Comparison of ENCODE assay signal across 10 cellular contexts in the genomic region with DNA sequence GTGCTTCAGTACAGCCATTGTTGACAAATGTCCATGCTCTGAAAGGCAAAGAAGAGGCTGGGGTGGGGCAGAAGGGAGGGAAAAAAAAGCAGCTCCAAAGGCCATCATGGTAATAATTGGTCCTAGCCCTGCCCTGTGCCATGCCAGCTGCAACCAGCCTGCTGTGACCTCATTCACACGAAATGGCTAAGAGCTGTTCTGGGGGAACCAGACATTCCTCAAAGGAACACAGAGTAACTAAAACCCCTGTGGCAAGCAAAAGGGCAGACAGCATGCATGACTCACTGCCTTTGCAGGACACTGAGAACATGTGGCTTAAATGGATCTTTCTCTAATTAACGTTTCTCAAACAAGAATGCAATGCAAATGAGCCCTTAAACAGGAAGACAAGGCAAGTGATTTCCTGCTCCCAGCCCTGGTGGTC. TPM values are rescaled to one million over a fixed set of nuclear protein-coding genes. Genes with fewer than 3 reads are reported as not detected.
DNase-seq lines count a peak whose midpoint lies in the region; ATAC-seq and TF ChIP-seq lines count a peak whose summit lies in the region.
"Had no signal": no experiment of that assay in that cellular context is flagged by ENCODE, and none has a peak within 500 bp of the region (broad histone marks: within the 10 kb centered on the region; RNA-seq: fewer than 3 reads in every experiment).

No MANE protein-coding gene starts in this region.

- no peaks in the 10 kb centered on the region for H3K79me1 ChIP-seq in neuronal stem cell (ENCODE audit: low read depth, low read length)

- no peak for ATAC-seq in GM18519 (IDR thresholded peaks at IDR 0.05; ENCODE audit: low FRiP score, unreplicated experiment)

- H3K4ac ChIP-seq in neuronal stem cell (ENCODE audit: low read length): no peak overlapping the region

- H3K9ac ChIP-seq in endodermal cell (ENCODE audit: extremely low read depth, low read length, poor library complexity, severe bottlenecking) (no peak overlapping the region), neuronal stem cell (ENCODE audit: low read depth, low read length, poor library complexity) (no peak overlapping the region)
- H3K9ac ChIP-seq: parathyroid adenoma had no signal

- DNase-seq in Daoy (ENCODE audit: low read depth) (peak; percentile 80), MG63 (peak; percentile 7), endodermal cell (no peak), neuronal stem cell (ENCODE audit: low spot score) (no peak), NCI-H2107 treated with DMSO at 0.1 percent for 48 hours (lab: John Stamatoyannopoulos, UW; ENCODE audit: unreplicated experiment) (no peak)
- no peak for DNase-seq in activated CD8-positive, alpha-beta memory T cell treated with anti-CD3 and anti-CD28 coated beads, Interleukin-2, amount 50 U/mL, for 4 hours
- no peak for DNase-seq in stimulated activated naive CD4-positive, alpha-beta T cell treated with Interleukin-2 at 50 U/mL for 16 hours (lab: John Stamatoyannopoulos, UW)

- peaks cover 3% of the 10 kb centered on the region for H3K27me3 Mint-ChIP-seq in endodermal cell (ENCODE audit: insufficient read depth)

- no peak overlapping the region for H3K18ac ChIP-seq in neuronal stem cell (ENCODE audit: low read length)

- H3K4me1 ChIP-seq in endodermal cell (ENCODE audit: control insufficient read depth, insufficient read depth, low read length): peaks cover 2% of the 10 kb centered on the region
- peaks cover 26 to 30% of the 10 kb centered on the region in 2 donors for H3K4me1 ChIP-seq in neuronal stem cell (ENCODE audit: control insufficient read depth in 2 of 2, insufficient read depth in 1 of 2, low read depth in 1 of 2, low read length in 2 of 2)
- H3K4me1 ChIP-seq: parathyroid adenoma had no signal

- no peak overlapping the region for H4K8ac ChIP-seq in neuronal stem cell (ENCODE audit: low read depth, low read length)

- H2BK12ac ChIP-seq in neuronal stem cell (ENCODE audit: low read length): no peak overlapping the region

- no peak overlapping the region for H3K4me3 ChIP-seq in MG63
- H3K4me3 ChIP-seq in endodermal cell (ENCODE audit: low read length): no peak overlapping the region
- no peak overlapping the region for H3K4me3 ChIP-seq in neuronal stem cell (ENCODE audit: low read length in 2 of 2)
- H3K4me3 ChIP-seq: SK-N-MC had no signal

- H3K4me1 Mint-ChIP-seq in endodermal cell: peaks cover 40% of the 10 kb centered on the region

- H3K27ac Mint-ChIP-seq in endodermal cell: peak overlapping the region; percentile 37

- no peak overlapping the region for H3K4me3 Mint-ChIP-seq in endodermal cell

- TF ChIP-seq CTCF in endodermal cell (conservative IDR thresholded peaks at IDR 0.05): no peak

- no peak overlapping the region for H2BK5ac ChIP-seq in neuronal stem cell (ENCODE audit: low read length)

- H2AFZ ChIP-seq in neuronal stem cell (ENCODE audit: low read length): peak overlapping the region; percentile 65
- H2AFZ ChIP-seq: parathyroid adenoma had no signal

- no peak overlapping the region for H2BK120ac ChIP-seq in neuronal stem cell (ENCODE audit: low read depth, low read length)

- no peak overlapping the region for H3K23ac ChIP-seq in neuronal stem cell (ENCODE audit: low read depth, low read length, poor library complexity)

- H3K27ac ChIP-seq in endodermal cell (ENCODE audit: low read depth, low read length) (peak overlapping the region; percentile 91), neuronal stem cell (replicated peaks; ENCODE audit: low read length) (peak overlapping the region; percentile 62)
- H3K27ac ChIP-seq: parathyroid adenoma, SK-N-MC had no signal

- H3K27me3 ChIP-seq in MG63: peaks cover 8% of the 10 kb centered on the region
- H3K27me3 ChIP-seq in endodermal cell (ENCODE audit: control insufficient read depth, insufficient read depth, low read length, poor library complexity, severe bottlenecking): no peaks in the 10 kb centered on the region
- no peaks in the 10 kb centered on the region for H3K27me3 ChIP-seq in neuronal stem cell (ENCODE audit: control insufficient read depth in 3 of 3, insufficient read depth in 3 of 3, low read depth in 1 of 3, low read length in 3 of 3)

- H3K9me3 ChIP-seq in MG63 (peaks cover 4% of the 10 kb centered on the region; the same call in 1 of the 2 replicates), endodermal cell (ENCODE audit: control insufficient read depth, low read length) (peaks cover 11% of the 10 kb centered on the region), neuronal stem cell (replicated peaks in 1 of 2; ENCODE audit: control insufficient read depth in 2 of 2, insufficient read depth in 1 of 2, low read depth in 1 of 2, low read length in 2 of 2) (no peaks in the 10 kb centered on the region)

- H2AK5ac ChIP-seq in neuronal stem cell (ENCODE audit: low read depth, low read length): no peak overlapping the region

- H4K91ac ChIP-seq in neuronal stem cell (ENCODE audit: low read depth, low read length, poor library complexity): no peak overlapping the region

- H3K36me3 ChIP-seq in MG63: no peaks in the 10 kb centered on the region
- no peaks in the 10 kb centered on the region for H3K36me3 ChIP-seq in endodermal cell (ENCODE audit: control insufficient read depth, insufficient read depth, low read length)
- no peaks in the 10 kb centered on the region for H3K36me3 ChIP-seq in neuronal stem cell (replicated peaks in 1 of 2; ENCODE audit: control insufficient read depth in 2 of 2, insufficient read depth in 2 of 2, low read length in 2 of 2)

- peaks cover 3% of the 10 kb centered on the region for H3K9me3 Mint-ChIP-seq in endodermal cell

- no peaks in the 10 kb centered on the region for H3K36me3 Mint-ChIP-seq in endodermal cell (ENCODE audit: low read depth)

- no peak overlapping the region for H3K14ac ChIP-seq in neuronal stem cell (ENCODE audit: low read length)

- WGBS in endodermal cell (ENCODE audit: insufficient coverage in 1 of 2, insufficient read length in 1 of 2), 2 experiments: 38 to 41% methylated on average over 2 of the region's 2 CpGs
- no CpG with 5 or more reads among the region's 2 CpGs for WGBS in neuronal stem cell (ENCODE audit: extremely low coverage in 2 of 2, insufficient read length in 2 of 2, insufficient replicate concordance in 1 of 2), 2 donors

- H3K4me2 ChIP-seq in neuronal stem cell (ENCODE audit: insufficient read depth, low read length, poor library complexity, severe bottlenecking): no peak overlapping the region

- no peak overlapping the region for H2BK15ac ChIP-seq in neuronal stem cell (ENCODE audit: low read length)

RNA-seq across cellular contexts. Expression of gene STYXL2, which starts 42.3 kb away (rescaled TPM):
- total RNA-seq in Daoy (2014; rRNA removed; shearing (Covaris generic)): not detected in 2 replicates
- 0.07 TPM in 1 of 2 replicates, not detected in the other for total RNA-seq in MG63 (2014; rRNA removed; shearing (Covaris generic); ENCODE audit: low replicate concordance)
- total RNA-seq in endodermal cell: 1 to 10 TPM in 1 of 2 donors, under 1 TPM in 1; 0.99 to 5.2 TPM
- polyA plus RNA-seq in endodermal cell (2013, experiment 1 of 2): 0.21 TPM
- 0.17 TPM for polyA plus RNA-seq in endodermal cell (2013, experiment 2 of 2)
- polyA plus RNA-seq in neuronal stem cell (2013, experiment 1 of 2): not detected
- polyA plus RNA-seq in neuronal stem cell (2013, experiment 2 of 2): 0.01 TPM

RNA-seq across cellular contexts. Expression of gene GPA33, which starts 46.0 kb away (rescaled TPM):
- total RNA-seq in Daoy (2014; rRNA removed; shearing (Covaris generic)): not detected in 2 replicates
- not detected in 2 replicates for total RNA-seq in MG63 (2014; rRNA removed; shearing (Covaris generic); ENCODE audit: low replicate concordance)
- total RNA-seq in endodermal cell: 1 to 10 TPM in 1 of 2 donors, under 1 TPM in 1; 0.37 to 1.5 TPM
- 2.2 TPM for polyA plus RNA-seq in endodermal cell (2013, experiment 1 of 2)
- polyA plus RNA-seq in endodermal cell (2013, experiment 2 of 2): 1.4 TPM
- 1.4 TPM for polyA plus RNA-seq in neuronal stem cell (2013, experiment 1 of 2)
- polyA plus RNA-seq in neuronal stem cell (2013, experiment 2 of 2): 1.4 TPM

Comparison
In these comparisons a context has a peak if more than half of its experiments do, and no peak if none do; other contexts are left out.
1. DNase-seq: peak in Daoy (single experiment) and MG63 (single experiment); none in endodermal cell (single experiment), neuronal stem cell (single experiment), NCI-H2107 treated with DMSO at 0.1 percent for 48 hours (single experiment), activated CD8-positive, alpha-beta memory T cell treated with anti-CD3 and anti-CD28 coated beads, Interleukin-2, amount 50 U/mL, for 4 hours (single experiment) and stimulated activated naive CD4-positive, alpha-beta T cell treated with Interleukin-2 at 50 U/mL for 16 hours (single experiment).